30 cellular contexts compared by ENCODE assay signal in genomic region chr15:80170596-80170995, GRCh38.
"Had no signal": no experiment of that assay in that cellular context is flagged by ENCODE, and none has a peak within 500 bp of the region (broad histone marks: within the 10 kb centered on the region; RNA-seq: fewer than 3 reads in every experiment).

No MANE protein-coding gene starts in this region.

- H3K27me3 ChIP-seq: ovary, right lobe of liver, spleen, stomach, thyroid gland, tibial nerve, upper lobe of left lung, vagina had no signal

- FAIRE-seq: urothelium cell line had no signal

- H2AFZ ChIP-seq: parathyroid adenoma had no signal

- H3K9me3 Mint-ChIP-seq: naive thymus-derived CD8-positive, alpha-beta T cell; natural killer cell treated with Interleukin-12 subunit alpha and Interleukin-12 subunit beta and Interleukin-15 and Interleukin-18, amount 100 ng/mL, for 72 hours; nephron progenitor cell; neural crest cell; stimulated activated naive B cell treated with anti-CD40 and anti-IgM and Interleukin-4, amounts not matched to agents 10 μg/mL and 1 μg/mL and 100 μg/mL, for 72 hours; stimulated activated naive CD8-positive, alpha-beta T cell treated with anti-CD3 and anti-CD28 coated beads, Interleukin-15, Interleukin-2, amounts not matched to agents 100 ng/mL and 50 ng/mL, for 24 hours had no signal

- H3K27me3 Mint-ChIP-seq: naive thymus-derived CD8-positive, alpha-beta T cell; natural killer cell treated with Interleukin-12 subunit alpha and Interleukin-12 subunit beta and Interleukin-15 and Interleukin-18, amount 100 ng/mL, for 72 hours; progenitor cell of endocrine pancreas; stimulated activated naive B cell treated with anti-CD40 and anti-IgM and Interleukin-4, amounts not matched to agents 10 μg/mL and 1 μg/mL and 100 μg/mL, for 72 hours; stimulated activated naive CD8-positive, alpha-beta T cell treated with anti-CD3 and anti-CD28 coated beads, Interleukin-15, Interleukin-2, amounts not matched to agents 100 ng/mL and 50 ng/mL, for 24 hours had no signal

- H3K27ac ChIP-seq: ovary, parathyroid adenoma, psoas muscle, skin epidermis, spleen, stomach, thyroid gland, tibial nerve, upper lobe of left lung, vagina had no signal

- H3K79me2 ChIP-seq: parathyroid adenoma had no signal

- DNase-seq: naive thymus-derived CD8-positive, alpha-beta T cell; nephron progenitor cell; occipital lobe; ovary; psoas muscle; right cardiac atrium; right lobe of liver; spleen; stimulated activated CD4-positive, alpha-beta T cell treated with anti-CD3 and anti-CD28 coated beads, Interleukin-12 subunit alpha, Interleukin-12 subunit beta, amount 100 ng/mL, for 4 hours; stimulated activated CD4-positive, alpha-beta T cell treated with anti-CD3 and anti-CD28 coated beads, Interleukin-1b, Interleukin-23, amount 100 ng/mL, for 48 hours; stimulated activated CD4-positive, alpha-beta T cell treated with anti-CD3 and anti-CD28 coated beads, Interleukin-4, amount 100 ng/mL, for 1 hour; stimulated activated CD4-positive, alpha-beta T cell treated with anti-CD3 and anti-CD28 coated beads, Interleukin-4, amount 100 ng/mL, for 4 hours; stimulated activated CD8-positive, alpha-beta memory T cell treated with anti-CD3 and anti-CD28 coated beads, Interleukin-4, amount 100 ng/mL, for 48 hours; stimulated activated naive B cell treated with anti-CD40 and anti-IgM and Interleukin-4, amounts not matched to agents 10 μg/mL and 1 μg/mL and 100 μg/mL, for 72 hours; stimulated activated naive CD4-positive, alpha-beta T cell treated with Interleukin-2 at 50 U/mL for 16 hours; stomach; thyroid gland; trophoblast cell; upper lobe of left lung had no signal

- H3K4me2 ChIP-seq: smooth muscle cell had no signal

- H3K9ac ChIP-seq: parathyroid adenoma had no signal

- ATAC-seq: naive thymus-derived CD8-positive, alpha-beta T cell; natural killer cell treated with Interleukin-12 subunit alpha and Interleukin-12 subunit beta and Interleukin-15 and Interleukin-18, amount 100 ng/mL, for 72 hours; psoas muscle; right cardiac atrium; stimulated activated naive B cell treated with anti-CD40 and anti-IgM and Interleukin-4, amounts not matched to agents 10 μg/mL and 1 μg/mL and 100 μg/mL, for 72 hours had no signal

- H3K4me1 ChIP-seq: parathyroid adenoma, thyroid gland had no signal

- H3K36me3 ChIP-seq: ovary, thyroid gland had no signal

- H3K4me3 ChIP-seq: ovary, psoas muscle, right lobe of liver, skin epidermis, smooth muscle cell, spleen, stomach, thoracic aorta, thyroid gland, tibial nerve, upper lobe of left lung, vagina had no signal

- H3K27ac Mint-ChIP-seq: naive thymus-derived CD8-positive, alpha-beta T cell; natural killer cell treated with Interleukin-12 subunit alpha and Interleukin-12 subunit beta and Interleukin-15 and Interleukin-18, amount 100 ng/mL, for 72 hours; nephron progenitor cell; progenitor cell of endocrine pancreas; stimulated activated naive B cell treated with anti-CD40 and anti-IgM and Interleukin-4, amounts not matched to agents 10 μg/mL and 1 μg/mL and 100 μg/mL, for 72 hours; stimulated activated naive CD8-positive, alpha-beta T cell treated with anti-CD3 and anti-CD28 coated beads, Interleukin-15, Interleukin-2, amounts not matched to agents 100 ng/mL and 50 ng/mL, for 24 hours had no signal

- H3K9me3 ChIP-seq: ovary, psoas muscle, right lobe of liver, spleen, stomach, thoracic aorta, thyroid gland, tibial nerve, upper lobe of left lung, vagina had no signal

- H3K36me3 Mint-ChIP-seq: natural killer cell treated with Interleukin-12 subunit alpha and Interleukin-12 subunit beta and Interleukin-15 and Interleukin-18, amount 100 ng/mL, for 72 hours had no signal

- H3K4me3 Mint-ChIP-seq: naive thymus-derived CD8-positive, alpha-beta T cell; natural killer cell treated with Interleukin-12 subunit alpha and Interleukin-12 subunit beta and Interleukin-15 and Interleukin-18, amount 100 ng/mL, for 72 hours; nephron progenitor cell; neural crest cell; stimulated activated naive B cell treated with anti-CD40 and anti-IgM and Interleukin-4, amounts not matched to agents 10 μg/mL and 1 μg/mL and 100 μg/mL, for 72 hours; stimulated activated naive CD8-positive, alpha-beta T cell treated with anti-CD3 and anti-CD28 coated beads, Interleukin-15, Interleukin-2, amounts not matched to agents 100 ng/mL and 50 ng/mL, for 24 hours had no signal
